Comparison of ENCODE assay signal across 8 cellular contexts in genomic region chr17:18184143-18185007, GRCh38. TPM values are rescaled to one million over a fixed set of nuclear protein-coding genes. Genes with fewer than 3 reads are reported as not detected.
A peak's percentile ranks its signal among the peaks of the same experiment; 100 is the strongest.
DNase-seq lines count a peak whose midpoint lies in the region; ATAC-seq, FAIRE-seq and TF ChIP-seq lines count a peak whose summit lies in the region.

No MANE protein-coding gene starts in this region.

- H4K20me1 ChIP-seq in mammary epithelial cell (ENCODE audit: insufficient read depth, low read length) (no peaks in the 10 kb centered on the region), keratinocyte (ENCODE audit: control insufficient read depth, extremely low read depth, insufficient read depth, low read length) (peaks cover 23% of the 10 kb centered on the region)

- in situ Hi-C loops in mammary epithelial cell (cut with MboI; ENCODE audit: low sequenced_read_pairs in 2 of 2): no loop called here

- DNase-seq in mammary epithelial cell (peak; percentile 37), keratinocyte (ENCODE audit: low read depth, low spot score) (no peak), KG1 (lab: John Stamatoyannopoulos, UW) (no peak)
- peak; percentile 58 to 59 for DNase-seq in stimulated activated CD4-positive, alpha-beta T cell treated with anti-CD3 and anti-CD28 coated beads, Interleukin-15, amount 100 ng/mL, for 48 hours (ENCODE audit: low read depth in 2 of 2)

- H3K4me3 ChIP-seq in WI38 (ENCODE audit: low read depth, low read length) (peak overlapping the region; percentile 83), mammary epithelial cell (replicated peaks in 1 of 3; ENCODE audit: insufficient read depth in 1 of 3, low read depth in 2 of 3, low read length in 3 of 3) (peak overlapping the region; percentile 55 to 94 (median 94)), keratinocyte (ENCODE audit: control insufficient read depth in 2 of 3, extremely low read depth in 1 of 3, insufficient read depth in 2 of 3, low read depth in 1 of 3, low read length in 3 of 3) (peak overlapping the region; percentile 78 to 91 (median 90))

- H2AFZ ChIP-seq in mammary epithelial cell (ENCODE audit: low read depth, low read length): peak overlapping the region; percentile 81
- no peak overlapping the region for H2AFZ ChIP-seq in keratinocyte (ENCODE audit: control insufficient read depth, low read length)

- no peaks in the 10 kb centered on the region for H3K27me3 ChIP-seq in mammary epithelial cell (ENCODE audit: insufficient read depth, low read length)
- H3K27me3 ChIP-seq in keratinocyte (ENCODE audit: control insufficient read depth, extremely low read depth, insufficient read depth, low read length): no peaks in the 10 kb centered on the region

- peaks cover 4% of the 10 kb centered on the region for H3K9me1 ChIP-seq in keratinocyte (ENCODE audit: control insufficient read depth, extremely low read depth, insufficient read depth, low read length)

- H3K9me3 ChIP-seq in mammary epithelial cell (replicated peaks; ENCODE audit: insufficient read depth, low read length): no peaks in the 10 kb centered on the region
- no peaks in the 10 kb centered on the region for H3K9me3 ChIP-seq in keratinocyte (ENCODE audit: control insufficient read depth, low read depth, low read length)

- CTCF ChIA-PET in mammary epithelial cell (lab: Charles Lee; ENCODE audit: low non-redundant PET): no interaction called here

- H3K4me2 ChIP-seq in mammary epithelial cell (ENCODE audit: insufficient read depth, low read depth, low read length) (peak overlapping the region; percentile 99), keratinocyte (ENCODE audit: control insufficient read depth, extremely low read depth, insufficient read depth, low read depth, low read length) (peak overlapping the region; percentile 97)

- H3K27ac ChIP-seq in mammary epithelial cell (ENCODE audit: insufficient read depth, low read depth, low read length) (peak overlapping the region; percentile 56), keratinocyte (ENCODE audit: control insufficient read depth, insufficient read depth, low read length) (peak overlapping the region; percentile 92)

- H3K9ac ChIP-seq in mammary epithelial cell (ENCODE audit: insufficient read depth, low read length) (peak overlapping the region; percentile 67), keratinocyte (ENCODE audit: control insufficient read depth, extremely low read depth, insufficient read depth, low read length) (peak overlapping the region; percentile 90)

- H3K4me1 ChIP-seq in mammary epithelial cell (ENCODE audit: insufficient read depth, low read length): peaks cover 53% of the 10 kb centered on the region
- H3K4me1 ChIP-seq in keratinocyte (ENCODE audit: control insufficient read depth, extremely low read depth, insufficient read depth, low read length): peaks cover 47% of the 10 kb centered on the region

- dilution Hi-C loops in mammary epithelial cell (cut with HindIII; ENCODE audit: low sequenced_read_pairs): loop anchor here (5.0 kb wide), 1 partner anchor 38 kb away; no protein-coding TSS in a partner anchor
- dilution Hi-C loops in keratinocyte (cut with MboI; ENCODE audit: extremely low pct_ligation_motif_present, low sequenced_read_pairs): no loop called here

- peak; percentile 9 for ATAC-seq in GM18498 (IDR thresholded peaks at IDR 0.05; ENCODE audit: unreplicated experiment)
- ATAC-seq in HG03442 (IDR thresholded peaks at IDR 0.05; ENCODE audit: unreplicated experiment): peak; percentile 5
- no peak for ATAC-seq in GM21526 (IDR thresholded peaks at IDR 0.05; ENCODE audit: low FRiP score, unreplicated experiment)

- H3K79me2 ChIP-seq in mammary epithelial cell (ENCODE audit: insufficient read depth, low read length) (peaks cover 57% of the 10 kb centered on the region), keratinocyte (ENCODE audit: control insufficient read depth, insufficient read depth, low read length) (peaks cover 55% of the 10 kb centered on the region)

- TF ChIP-seq CTCF in WI38 (IDR thresholded peaks at IDR 0.05; ENCODE audit: low read depth, low read length) (no peak), mammary epithelial cell (conservative IDR thresholded peaks at IDR 0.05 in 1 of 2, IDR thresholded peaks at IDR 0.05 in 1 of 2; ENCODE audit: extremely low read depth in 1 of 2, insufficient read depth in 1 of 2, low read depth in 1 of 2, low read length in 2 of 2) (no peak), keratinocyte (optimal IDR thresholded peaks at IDR 0.05 in 1 of 3, IDR thresholded peaks at IDR 0.05 in 1 of 3, conservative IDR thresholded peaks at IDR 0.05 in 1 of 3; ENCODE audit: extremely low read depth in 1 of 3, insufficient read depth in 2 of 3, low read length in 3 of 3) (peak in 1 of 3 experiments; percentile 17)

- intact Hi-C loops in mammary epithelial cell (cut with micrococcal nuclease): loop anchor here (5.0 kb wide), 1 partner anchor 97 kb away; the partner anchor contains the start of gene DRG2

- H3K36me3 ChIP-seq in mammary epithelial cell (ENCODE audit: insufficient read depth, low read length): peaks cover 1% of the 10 kb centered on the region
- peaks cover 0 to 3% of the 10 kb centered on the region in 2 experiments for H3K36me3 ChIP-seq in keratinocyte (ENCODE audit: control insufficient read depth in 2 of 2, extremely low read depth in 1 of 2, insufficient read depth in 2 of 2, low read length in 2 of 2)

- FAIRE-seq in keratinocyte (lab: Jason Lieb, UNC): no peak

- BruUV-seq in mammary epithelial cell (replicated peaks; lab: Mats Ljungman, UMichigan): no TSS peak

- 0% methylated on average over 14 of the region's 91 CpGs for WGBS in mammary epithelial cell (ENCODE audit: low coverage, missing lambda C conversion rate)

RNA-seq across cellular contexts. Expression of gene ALKBH5, which starts 0.7 kb away (rescaled TPM):
- 100 to 1,000 TPM in 1 of 2 donors, 10 to 100 TPM in 1; 87.7 to 118 TPM for total RNA-seq in mammary epithelial cell
- polyA plus RNA-seq in mammary epithelial cell (79.1 TPM), keratinocyte (41.5 to 71.3 TPM (median 50.2 TPM) in 3 replicates)
- polyA minus RNA-seq in mammary epithelial cell (150 TPM), keratinocyte (85.6 to 109 TPM (median 91.2 TPM) in 3 replicates)
- polyA plus RNA-seq in keratinocyte (2011; ENCODE audit: low read depth): 17.1 TPM
- polyA plus RNA-seq in keratinocyte (2011; cell fraction: cytosol; rRNA removed): 51.0 and 54.6 TPM in 2 replicates
- 30.2 and 31.4 TPM in 2 replicates for polyA plus RNA-seq in keratinocyte (2011; cell fraction: nucleus; rRNA removed)
- 27.8 and 45.8 TPM in 2 replicates for polyA plus RNA-seq in keratinocyte (2012; ENCODE audit: low replicate concordance)
- polyA minus RNA-seq in keratinocyte (2011; cell fraction: cytosol; rRNA and poly(A)+ RNA removed): 113 TPM
- polyA minus RNA-seq in keratinocyte (2011; cell fraction: nucleus; rRNA and poly(A)+ RNA removed): 29.6 and 33.9 TPM in 2 replicates

RNA-seq across cellular contexts. Expression of gene LLGL1, which starts 41.1 kb away (rescaled TPM):
- 10 to 100 TPM; 35.2 to 50.0 TPM for total RNA-seq in mammary epithelial cell
- polyA plus RNA-seq in mammary epithelial cell (37.6 TPM), keratinocyte (13.8 to 24.7 TPM (median 22.6 TPM) in 3 replicates)
- polyA minus RNA-seq in mammary epithelial cell (20.3 TPM), keratinocyte (25.2 to 45.1 TPM (median 34.6 TPM) in 3 replicates)
- polyA plus RNA-seq in keratinocyte (2011; ENCODE audit: low read depth): 4.3 TPM
- polyA plus RNA-seq in keratinocyte (2011; cell fraction: cytosol; rRNA removed): 13.0 and 26.4 TPM in 2 replicates
- polyA plus RNA-seq in keratinocyte (2011; cell fraction: nucleus; rRNA removed): 29.1 and 37.8 TPM in 2 replicates
- polyA plus RNA-seq in keratinocyte (2012; ENCODE audit: low replicate concordance): 9.8 and 22.3 TPM in 2 replicates
- 54.5 TPM for polyA minus RNA-seq in keratinocyte (2011; cell fraction: cytosol; rRNA and poly(A)+ RNA removed)
- 32.7 and 34.8 TPM in 2 replicates for polyA minus RNA-seq in keratinocyte (2011; cell fraction: nucleus; rRNA and poly(A)+ RNA removed)

Comparison
In these comparisons a context has a peak if more than half of its experiments do, and no peak if none do; other contexts are left out.
1. DNase-seq: peak in mammary epithelial cell (single experiment) and stimulated activated CD4-positive, alpha-beta T cell treated with anti-CD3 and anti-CD28 coated beads, Interleukin-15, amount 100 ng/mL, for 48 hours (2 of 2); none in keratinocyte (single experiment) and KG1 (single experiment).
2. Peak in every context shown above with its lines, with median percentiles within 50 percentile points of each other: H3K4me3 ChIP-seq.